ENCODE assay signal across 10 cellular contexts in genomic region chr1:40256401-40257084, GRCh38. TPM values are rescaled to one million over a fixed set of nuclear protein-coding genes. Genes with fewer than 3 reads are reported as not detected.
DNase-seq lines count a peak whose midpoint lies in the region; TF ChIP-seq lines count a peak whose summit lies in the region.
"Had no signal": no experiment of that assay in that cellular context is flagged by ENCODE, and none has a peak within 500 bp of the region (broad histone marks: within the 10 kb centered on the region; RNA-seq: fewer than 3 reads in every experiment).

No MANE protein-coding gene starts in this region.

- H3K4me3 Mint-ChIP-seq in activated CD4-positive, alpha-beta T cell treated with anti-CD3 and anti-CD28 coated beads, Interleukin-2, amount 10 ng/mL, durations not matched to agents 7 days and 5 days: peak overlapping the region; percentile 88
- peak overlapping the region; percentile 96 for H3K4me3 Mint-ChIP-seq in activated T-helper 1 cell treated with anti-CD3 and anti-CD28 coated beads, Interleukin-12 subunit alpha, Interleukin-12 subunit beta, Interleukin-2, Interleukin-4 antibody, amounts not matched to agents 30 ng/mL and 10 ng/mL and 1 ng/mL, durations not matched to agents 14 hours and 24 hours and 36 hours

- no peak for TF ChIP-seq POLR2A in stomach (IDR thresholded peaks at IDR 0.05)

- H3K36me3 Mint-ChIP-seq in activated CD4-positive, alpha-beta T cell treated with anti-CD3 and anti-CD28 coated beads, Interleukin-2, amount 10 ng/mL, durations not matched to agents 7 days and 5 days (ENCODE audit: low read depth): peaks cover 28% of the 10 kb centered on the region
- H3K36me3 Mint-ChIP-seq in activated T-helper 1 cell treated with anti-CD3 and anti-CD28 coated beads, Interleukin-12 subunit alpha, Interleukin-12 subunit beta, Interleukin-2, Interleukin-4 antibody, amounts not matched to agents 30 ng/mL and 10 ng/mL and 1 ng/mL, durations not matched to agents 14 hours and 24 hours and 36 hours (ENCODE audit: low read depth): peaks cover 24% of the 10 kb centered on the region

- 51 to 63% (median 56%) methylated on average over 6 of the region's 6 CpGs for WGBS in stomach, 5 donors

- POLR2A ChIA-PET in activated CD4-positive, alpha-beta T cell treated with anti-CD3 and anti-CD28 coated beads, Interleukin-2, amount 10 ng/mL, durations not matched to agents 7 days and 5 days (lab: Charles Lee): no interaction called here

- no peak for TF ChIP-seq CTCF in stomach (IDR thresholded peaks at IDR 0.05)
- no peak for TF ChIP-seq CTCF in GM10266 (IDR thresholded peaks at IDR 0.05; ENCODE audit: control insufficient read depth, insufficient read depth, low read depth, missing control alignments)

- H3K9me3 Mint-ChIP-seq in activated CD4-positive, alpha-beta T cell treated with anti-CD3 and anti-CD28 coated beads, Interleukin-2, amount 10 ng/mL, durations not matched to agents 7 days and 5 days: no peaks in the 10 kb centered on the region
- H3K9me3 Mint-ChIP-seq in activated T-helper 1 cell treated with anti-CD3 and anti-CD28 coated beads, Interleukin-12 subunit alpha, Interleukin-12 subunit beta, Interleukin-2, Interleukin-4 antibody, amounts not matched to agents 30 ng/mL and 10 ng/mL and 1 ng/mL, durations not matched to agents 14 hours and 24 hours and 36 hours: no peaks in the 10 kb centered on the region

- CTCF ChIA-PET in activated CD4-positive, alpha-beta T cell treated with anti-CD3 and anti-CD28 coated beads, Interleukin-2, amount 10 ng/mL, durations not matched to agents 7 days and 5 days (lab: Charles Lee): interaction anchor here (1.2 to 1.5 kb wide), 3 partner anchors 9 to 104 kb away, joined by 3 to 5 read pairs (median 5); partner anchors contain the start of gene TMCO2

- H3K36me3 ChIP-seq in iPS-18a (ENCODE audit: control insufficient read depth, low read depth, low read length): peaks cover 15% of the 10 kb centered on the region
- peaks cover 9 to 15% (median 15%) of the 10 kb centered on the region in 4 donors for H3K36me3 ChIP-seq in stomach

- no peaks in the 10 kb centered on the region for H3K27me3 ChIP-seq in iPS-18a (ENCODE audit: control insufficient read depth, insufficient read depth, low read length)
- no peaks in the 10 kb centered on the region for H3K27me3 ChIP-seq in stomach

- no peaks in the 10 kb centered on the region for H3K9me3 ChIP-seq in iPS-18a (ENCODE audit: control insufficient read depth, low read depth, low read length)
- no peaks in the 10 kb centered on the region for H3K9me3 ChIP-seq in stomach

- H3K27ac ChIP-seq in iPS-18a (ENCODE audit: low read length): no peak overlapping the region
- H3K27ac ChIP-seq in stomach: peak overlapping the region in 4 of 5 donors; percentile 96 to 98 (median 96)

- H3K4me1 ChIP-seq in iPS-18a (ENCODE audit: control insufficient read depth, low read depth, low read length) (peaks cover 4% of the 10 kb centered on the region), stomach (peaks cover 18 to 54% (median 40%) of the 10 kb centered on the region in 4 donors)

- H3K4me1 Mint-ChIP-seq in activated CD4-positive, alpha-beta T cell treated with anti-CD3 and anti-CD28 coated beads, Interleukin-2, amount 10 ng/mL, durations not matched to agents 7 days and 5 days: peaks cover 57% of the 10 kb centered on the region
- peaks cover 46% of the 10 kb centered on the region for H3K4me1 Mint-ChIP-seq in activated T-helper 1 cell treated with anti-CD3 and anti-CD28 coated beads, Interleukin-12 subunit alpha, Interleukin-12 subunit beta, Interleukin-2, Interleukin-4 antibody, amounts not matched to agents 30 ng/mL and 10 ng/mL and 1 ng/mL, durations not matched to agents 14 hours and 24 hours and 36 hours (ENCODE audit: low read depth)

- H3K4me3 ChIP-seq in iPS-18a (ENCODE audit: low read length): peak overlapping the region; percentile 94
- H3K4me3 ChIP-seq in stomach: peak overlapping the region; percentile 72 to 94 (median 86)

- no peak for DNase-seq in activated CD4-positive, alpha-beta T cell treated with anti-CD3 and anti-CD28 coated beads, Interleukin-2, amount 10 ng/mL, durations not matched to agents 7 days and 5 days
- no peak for DNase-seq in activated CD4-positive, alpha-beta T cell treated with anti-CD3 and anti-CD28 coated beads, Interleukin-2, amount 50 U/mL, for 4 hours
- DNase-seq in activated T-helper 1 cell treated with anti-CD3 and anti-CD28 coated beads, Interleukin-12 subunit alpha, Interleukin-12 subunit beta, Interleukin-2, Interleukin-4 antibody, amounts not matched to agents 30 ng/mL and 10 ng/mL and 1 ng/mL, durations not matched to agents 14 hours and 24 hours and 36 hours (ENCODE audit: low spot score): no peak
- no peak for DNase-seq in stomach
- no peak for DNase-seq in retina
- DNase-seq in KG1 (lab: John Stamatoyannopoulos, UW): no peak
- DNase-seq in GM10266 (ENCODE audit: extremely low spot score): no peak

- TF ChIP-seq EP300 in stomach (IDR thresholded peaks at IDR 0.05): no peak

- H3K9ac ChIP-seq in iPS-18a (ENCODE audit: low read length): peak overlapping the region; percentile 97

- peak overlapping the region; percentile 100 for H3K27ac Mint-ChIP-seq in activated CD4-positive, alpha-beta T cell treated with anti-CD3 and anti-CD28 coated beads, Interleukin-2, amount 10 ng/mL, durations not matched to agents 7 days and 5 days
- H3K27ac Mint-ChIP-seq in activated T-helper 1 cell treated with anti-CD3 and anti-CD28 coated beads, Interleukin-12 subunit alpha, Interleukin-12 subunit beta, Interleukin-2, Interleukin-4 antibody, amounts not matched to agents 30 ng/mL and 10 ng/mL and 1 ng/mL, durations not matched to agents 14 hours and 24 hours and 36 hours: peak overlapping the region; percentile 68

- intact Hi-C loops in activated T-helper 1 cell treated with anti-CD3 and anti-CD28 coated beads, Interleukin-12 subunit alpha, Interleukin-12 subunit beta, Interleukin-2, Interleukin-4 antibody, amounts not matched to agents 30 ng/mL and 10 ng/mL and 1 ng/mL, durations not matched to agents 14 hours and 24 hours and 36 hours (cut with micrococcal nuclease): loop anchor here (1.0 to 5.0 kb wide), 8 partner anchors 15 to 436 kb away; partner anchors contain the start of genes MFSD2A and NFYC
- intact Hi-C loops in stomach (cut with DNase I; ENCODE audit: low total_unique reads): no loop called here

- H3K27me3 Mint-ChIP-seq in activated CD4-positive, alpha-beta T cell treated with anti-CD3 and anti-CD28 coated beads, Interleukin-2, amount 10 ng/mL, durations not matched to agents 7 days and 5 days: no peaks in the 10 kb centered on the region
- no peaks in the 10 kb centered on the region for H3K27me3 Mint-ChIP-seq in activated T-helper 1 cell treated with anti-CD3 and anti-CD28 coated beads, Interleukin-12 subunit alpha, Interleukin-12 subunit beta, Interleukin-2, Interleukin-4 antibody, amounts not matched to agents 30 ng/mL and 10 ng/mL and 1 ng/mL, durations not matched to agents 14 hours and 24 hours and 36 hours (ENCODE audit: insufficient read depth)

RNA-seq across cellular contexts. Expression of gene ZMPSTE24, which starts 1.5 kb away (rescaled TPM):
- total RNA-seq in activated CD4-positive, alpha-beta T cell treated with anti-CD3 and anti-CD28 coated beads, Interleukin-2, amount 10 ng/mL, durations not matched to agents 7 days and 5 days: 10 to 100 TPM; 24.7 to 28.8 TPM
- 50.2 and 56.0 TPM in 2 replicates for total RNA-seq in activated T-helper 1 cell treated with anti-CD3 and anti-CD28 coated beads, Interleukin-12 subunit alpha, Interleukin-12 subunit beta, Interleukin-2, Interleukin-4 antibody, amounts not matched to agents 30 ng/mL and 10 ng/mL and 1 ng/mL, durations not matched to agents 14 hours and 24 hours and 36 hours
- 10 to 100 TPM in 4 of 5 donors, 1 to 10 TPM in 1; 7.8 to 67.7 (median 23.2) TPM for total RNA-seq in stomach
- polyA plus RNA-seq in stomach: 10 to 100 TPM in 2 of 3 donors, 1 to 10 TPM in 1; 9.6 to 14.3 (median 14.1) TPM

RNA-seq across cellular contexts. Expression of gene TMCO2, which starts 8.8 kb away (rescaled TPM):
- total RNA-seq in activated CD4-positive, alpha-beta T cell treated with anti-CD3 and anti-CD28 coated beads, Interleukin-2, amount 10 ng/mL, durations not matched to agents 7 days and 5 days: under 1 TPM; 0.30 to 0.42 TPM
- total RNA-seq in activated T-helper 1 cell treated with anti-CD3 and anti-CD28 coated beads, Interleukin-12 subunit alpha, Interleukin-12 subunit beta, Interleukin-2, Interleukin-4 antibody, amounts not matched to agents 30 ng/mL and 10 ng/mL and 1 ng/mL, durations not matched to agents 14 hours and 24 hours and 36 hours: not detected in 2 replicates
- total RNA-seq in stomach: not detected
- not detected for polyA plus RNA-seq in stomach
- total RNA-seq: Daoy, M059J had no signal
